In the genomic region with DNA sequence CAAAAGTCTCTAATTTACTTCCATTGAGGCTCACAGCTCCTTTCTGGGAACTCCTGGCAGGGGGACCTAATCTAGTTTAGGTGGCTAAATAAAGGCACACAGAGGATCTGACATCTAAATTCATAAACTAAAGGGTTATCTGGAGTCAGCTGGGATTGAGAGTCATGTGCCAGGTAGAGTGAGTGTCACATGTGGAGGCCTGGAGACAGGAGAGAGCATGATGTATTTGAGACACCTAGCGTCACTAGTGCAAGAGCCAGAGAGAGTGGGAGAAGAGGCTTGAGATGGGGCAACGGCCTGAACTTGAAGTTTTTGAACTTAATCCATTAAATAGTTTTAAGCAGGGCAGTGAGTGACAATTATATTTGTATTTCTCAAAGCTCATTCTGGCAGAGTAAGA, we compare ENCODE assay signal across 28 cellular contexts.
"Had no signal": no experiment of that assay in that cellular context is flagged by ENCODE, and none has a peak within 500 bp of the region (broad histone marks: within the 10 kb centered on the region; RNA-seq: fewer than 3 reads in every experiment).

No MANE protein-coding gene starts in this region.

- H3K4me1 ChIP-seq: neural progenitor cell, pancreas, prostate gland, right lobe of liver, sigmoid colon, suprapubic skin, testis, tibial artery, transverse colon, upper lobe of right lung, uterus had no signal

- H3K27ac Mint-ChIP-seq: natural killer cell; nephron; neural progenitor cell; stimulated activated effector memory CD8-positive, alpha-beta T cell treated with anti-CD3 and anti-CD28 coated beads, Interleukin-12 subunit alpha, Interleukin-12 subunit beta, amount 100 ng/mL, for 72 hours; stimulated activated naive B cell treated with anti-CD40 and anti-IgM and Interleukin-4, amounts not matched to agents 10 μg/mL and 1 μg/mL and 100 μg/mL, for 72 hours; type B pancreatic cell had no signal

- H3K36me3 ChIP-seq: neural progenitor cell, prostate gland, right lobe of liver, transverse colon, uterus had no signal

- H3K4me3 ChIP-seq: neural progenitor cell, pancreas, prostate gland, right lobe of liver, sigmoid colon, suprapubic skin, testis, tibial artery, transverse colon, upper lobe of right lung, uterus had no signal

- H3K9me3 ChIP-seq: pancreas, prostate gland, right lobe of liver, sigmoid colon, suprapubic skin, testis, tibial artery, transverse colon, upper lobe of right lung, uterus had no signal

- ATAC-seq: naive thymus-derived CD4-positive, alpha-beta T cell; natural killer cell; pancreas; right lobe of liver; stimulated activated effector memory CD8-positive, alpha-beta T cell treated with anti-CD3 and anti-CD28 coated beads, Interleukin-12 subunit alpha, Interleukin-12 subunit beta, amount 100 ng/mL, for 72 hours; stimulated activated naive B cell treated with anti-CD40 and anti-IgM and Interleukin-4, amounts not matched to agents 10 μg/mL and 1 μg/mL and 100 μg/mL, for 72 hours; stimulated activated naive CD8-positive, alpha-beta T cell treated with anti-CD3 and anti-CD28 coated beads, Interleukin-15, amount 100 ng/mL, for 72 hours; stimulated activated naive CD8-positive, alpha-beta T cell treated with anti-CD3 and anti-CD28 coated beads, Interleukin-15, Interleukin-2, amounts not matched to agents 100 U/mL and 50 U/mL, for 24 hours; upper lobe of right lung had no signal

- H3K9me3 Mint-ChIP-seq: natural killer cell had no signal

- H3K27me3 ChIP-seq: neural progenitor cell, pancreas, right lobe of liver, sigmoid colon, suprapubic skin, testis, tibial artery, transverse colon, upper lobe of right lung, uterus had no signal

- DNase-seq: naive thymus-derived CD4-positive, alpha-beta T cell; natural killer cell; occipital lobe; pancreas; retina; right cardiac atrium; right lobe of liver; sigmoid colon; small intestine; stimulated activated CD4-positive, alpha-beta T cell treated with anti-CD3 and anti-CD28 coated beads, Interleukin-15, amount 100 ng/mL, for 24 hours; stimulated activated CD4-positive, alpha-beta T cell treated with anti-CD3 and anti-CD28 coated beads, Interleukin-2, amount 100 ng/mL, for 24 hours; stimulated activated CD4-positive, alpha-beta T cell treated with anti-CD3 and anti-CD28 coated beads, Interleukin-2, amount 100 ng/mL, for 48 hours; stimulated activated CD4-positive, alpha-beta T cell treated with anti-CD3 and anti-CD28 coated beads, Interleukin-4, amount 100 ng/mL, for 24 hours; stimulated activated naive B cell treated with anti-CD40 and anti-IgM and Interleukin-4, amounts not matched to agents 10 μg/mL and 1 μg/mL and 100 μg/mL, for 72 hours; stimulated activated naive CD8-positive, alpha-beta T cell treated with anti-CD3 and anti-CD28 coated beads, Interleukin-15, amount 100 ng/mL, for 72 hours; stimulated activated naive CD8-positive, alpha-beta T cell treated with anti-CD3 and anti-CD28 coated beads, Interleukin-15, Interleukin-2, amounts not matched to agents 100 U/mL and 50 U/mL, for 24 hours; substantia nigra; testis; tibial artery; transverse colon; upper lobe of right lung; uterus had no signal

- H3K27ac ChIP-seq: neural progenitor cell, pancreas, prostate gland, right lobe of liver, sigmoid colon, suprapubic skin, testis, tibial artery, transverse colon, upper lobe of right lung, uterus had no signal

- H3K4me3 Mint-ChIP-seq: naive thymus-derived CD4-positive, alpha-beta T cell; natural killer cell; nephron; neural progenitor cell; stimulated activated effector memory CD8-positive, alpha-beta T cell treated with anti-CD3 and anti-CD28 coated beads, Interleukin-12 subunit alpha, Interleukin-12 subunit beta, amount 100 ng/mL, for 72 hours; stimulated activated naive B cell treated with anti-CD40 and anti-IgM and Interleukin-4, amounts not matched to agents 10 μg/mL and 1 μg/mL and 100 μg/mL, for 72 hours; stimulated activated naive CD8-positive, alpha-beta T cell treated with anti-CD3 and anti-CD28 coated beads, Interleukin-15, amount 100 ng/mL, for 72 hours; type B pancreatic cell had no signal

- H3K4me1 Mint-ChIP-seq: nephron; neural progenitor cell; stimulated activated effector memory CD8-positive, alpha-beta T cell treated with anti-CD3 and anti-CD28 coated beads, Interleukin-12 subunit alpha, Interleukin-12 subunit beta, amount 100 ng/mL, for 72 hours; stimulated activated naive CD8-positive, alpha-beta T cell treated with anti-CD3 and anti-CD28 coated beads, Interleukin-15, amount 100 ng/mL, for 72 hours had no signal

- H3K27me3 Mint-ChIP-seq: naive thymus-derived CD4-positive, alpha-beta T cell; stimulated activated naive CD8-positive, alpha-beta T cell treated with anti-CD3 and anti-CD28 coated beads, Interleukin-15, amount 100 ng/mL, for 72 hours; type B pancreatic cell had no signal
